Comparison of ENCODE assay signal across 8 cellular contexts in the genomic region with DNA sequence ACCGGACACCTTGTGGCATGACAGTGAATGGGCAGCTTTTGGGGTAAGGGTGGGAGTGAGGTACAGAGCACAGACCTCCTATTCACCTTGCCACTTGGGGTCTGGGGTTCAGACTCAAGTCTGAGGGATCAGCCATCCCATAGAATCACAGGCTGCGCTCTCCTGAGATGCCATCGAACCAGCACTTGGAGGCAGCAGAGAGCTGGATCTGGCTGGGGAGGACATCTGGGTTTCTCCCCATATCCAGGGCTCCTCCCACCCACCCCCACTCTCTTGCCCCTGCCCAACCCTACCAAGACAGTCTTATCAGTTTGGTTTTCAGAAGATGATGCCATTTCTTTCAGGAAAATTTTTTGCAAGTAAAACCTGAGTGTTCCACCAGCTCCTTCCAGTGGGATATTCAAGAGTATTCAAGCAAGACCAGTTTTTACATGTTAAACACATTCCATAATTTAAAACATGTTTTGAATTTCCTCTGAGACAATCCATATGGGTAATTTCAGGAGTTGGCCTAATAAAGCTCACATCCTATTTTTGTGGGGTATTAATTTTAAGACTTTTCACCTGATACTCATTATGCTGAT. TPM values are rescaled to one million over a fixed set of nuclear protein-coding genes. Genes with fewer than 3 reads are reported as not detected.
DNase-seq lines count a peak whose midpoint lies in the region; ATAC-seq, FAIRE-seq and TF ChIP-seq lines count a peak whose summit lies in the region.

No MANE protein-coding gene starts in this region.

- peak; percentile 64 to 67 for DNase-seq in Caco-2
- peak; percentile 75 for DNase-seq in GM23248
- DNase-seq in NCI-H774 (lab: John Stamatoyannopoulos, UW), result peak; percentile 37
- DNase-seq in amygdala (lab: John Stamatoyannopoulos, UW), result peak in 48 of 56 donors; percentile 6 to 82 (median 53)
- peak; percentile 57 to 72 (median 72) for DNase-seq in right cardiac atrium
- peak; percentile 43 for DNase-seq in small intestine

- no peak overlapping the region for H3K4me2 ChIP-seq in GM23248 (ENCODE audit: unreplicated experiment)

- no peaks in the 10 kb centered on the region for H3K9me3 Mint-ChIP-seq in Caco-2 (ENCODE audit: unreplicated experiment)

- POLR2A ChIA-PET in Caco-2 (lab: Charles Lee), result no interaction called here

- H3K9me2 ChIP-seq in GM23248 (ENCODE audit: insufficient read depth), result no peaks in the 10 kb centered on the region

- no peak overlapping the region for H3K4me3 Mint-ChIP-seq in Caco-2 (ENCODE audit: unreplicated experiment)

- H3K27ac Mint-ChIP-seq in Caco-2 (ENCODE audit: unreplicated experiment), result no peak overlapping the region

- H4K20me1 ChIP-seq in GM23248 (ENCODE audit: insufficient read depth), result no peaks in the 10 kb centered on the region

- FAIRE-seq in small intestine (lab: Jason Lieb, UNC), result no peak

- H3K4me3 ChIP-seq in Caco-2 (ENCODE audit: low read depth, low read length), result no peak overlapping the region
- H3K4me3 ChIP-seq in GM23248, result no peak overlapping the region
- H3K4me3 ChIP-seq in right cardiac atrium (ENCODE audit: low read length), result no peak overlapping the region
- H3K4me3 ChIP-seq in small intestine (ENCODE audit: low read depth in 1 of 2, low read length in 2 of 2), result no peak overlapping the region

- no peaks in the 10 kb centered on the region for H3F3A ChIP-seq in GM23248 (ENCODE audit: insufficient read depth)

- TF ChIP-seq CTCF in Caco-2 (IDR thresholded peaks at IDR 0.05; ENCODE audit: insufficient read depth in 1 of 2, low read depth in 1 of 2, low read length in 1 of 2, severe bottlenecking in 1 of 2, unreplicated experiment in 1 of 2), result peak; percentile 72

- in situ Hi-C loops in GM23248 (cut with MboI), result no loop called here

- CTCF ChIA-PET in Caco-2 (lab: Charles Lee), result interaction anchor here (1.0 to 1.9 kb wide), 2 partner anchors 18 to 38 kb away, joined by 3 to 18 read pairs; no protein-coding TSS in a partner anchor

- WGBS in GM23248 (ENCODE audit: low coverage in 1 of 2, low lambda C conversion rate in 2 of 2, missing lambda C conversion rate in 2 of 2), 2 experiments, result 2 to 19% methylated on average over 2 of the region's 3 CpGs
- 20% methylated on average over 3 of the region's 3 CpGs for WGBS in right cardiac atrium
- 22 to 29% (median 26%) methylated on average over 3 of the region's 3 CpGs for WGBS in small intestine, 3 donors

- H2AFZ ChIP-seq in GM23248, result no peak overlapping the region

- H3K27me3 ChIP-seq in Caco-2 (replicated peaks; ENCODE audit: control insufficient read depth, insufficient read depth, low read length), result no peaks in the 10 kb centered on the region
- no peaks in the 10 kb centered on the region for H3K27me3 ChIP-seq in GM23248 (replicated peaks; ENCODE audit: insufficient read depth)
- H3K27me3 ChIP-seq in right cardiac atrium (ENCODE audit: control insufficient read depth, insufficient read depth), result no peaks in the 10 kb centered on the region
- no peaks in the 10 kb centered on the region for H3K27me3 ChIP-seq in small intestine (ENCODE audit: control insufficient read depth in 2 of 2, insufficient read depth in 2 of 2, low read length in 2 of 2)

- H3K9ac ChIP-seq in GM23248, result no peak overlapping the region

- H3K9me3 ChIP-seq in Caco-2 (no peaks in the 10 kb centered on the region), GM23248 (ENCODE audit: low read depth) (no peaks in the 10 kb centered on the region), right cardiac atrium (ENCODE audit: control insufficient read depth, low read length) (no peaks in the 10 kb centered on the region), small intestine (ENCODE audit: control insufficient read depth, low read depth) (no peaks in the 10 kb centered on the region)

- BruUV-seq in Caco-2 (replicated peaks; lab: Mats Ljungman, UMichigan), result no TSS peak

- H3K27ac ChIP-seq in GM23248 (no peak overlapping the region), right cardiac atrium (ENCODE audit: low read length) (no peak overlapping the region), small intestine (ENCODE audit: low read depth in 1 of 2, low read length in 1 of 2) (no peak overlapping the region)

- no peaks in the 10 kb centered on the region for H3K27me3 Mint-ChIP-seq in Caco-2 (ENCODE audit: insufficient read depth, unreplicated experiment)

- H3K36me3 ChIP-seq in Caco-2 (ENCODE audit: control insufficient read depth, insufficient read depth, low read length) (no peaks in the 10 kb centered on the region), GM23248 (ENCODE audit: low read depth) (no peaks in the 10 kb centered on the region), small intestine (ENCODE audit: control insufficient read depth in 2 of 2, insufficient read depth in 2 of 2, low read length in 2 of 2) (no peaks in the 10 kb centered on the region)

- ATAC-seq in right cardiac atrium (peak; percentile 87 to 89), HG03442 (IDR thresholded peaks at IDR 0.05; ENCODE audit: unreplicated experiment) (no peak), HG03135 (IDR thresholded peaks at IDR 0.05; ENCODE audit: unreplicated experiment) (no peak)

- no peaks in the 10 kb centered on the region for H3K36me3 Mint-ChIP-seq in Caco-2 (ENCODE audit: insufficient read depth, unreplicated experiment)

- no peaks in the 10 kb centered on the region for H3K4me1 Mint-ChIP-seq in Caco-2 (ENCODE audit: low read depth, unreplicated experiment)

- intact Hi-C loops in Caco-2 (cut with micrococcal nuclease; ENCODE audit: unreplicated experiment) (loop anchor here (1.0 to 2.0 kb wide), 2 partner anchors 38 to 111 kb away; no protein-coding TSS in a partner anchor), right cardiac atrium (cut with DNase I) (loop anchor here in 2 of 4 donors (5.0 kb wide), 1 partner anchor 39 kb away; no protein-coding TSS in a partner anchor)

- H3K79me2 ChIP-seq in GM23248 (ENCODE audit: insufficient read depth), result no peaks in the 10 kb centered on the region

- H3K4me1 ChIP-seq in Caco-2 (no peaks in the 10 kb centered on the region), GM23248 (ENCODE audit: insufficient read depth) (no peaks in the 10 kb centered on the region), right cardiac atrium (ENCODE audit: control insufficient read depth, insufficient read depth, low read length) (no peaks in the 10 kb centered on the region), small intestine (ENCODE audit: control insufficient read depth in 2 of 2, insufficient read depth in 1 of 2, low read depth in 1 of 2, low read length in 1 of 2) (no peaks in the 10 kb centered on the region)

RNA-seq across cellular contexts. Expression of a gene that starts 29.2 kb away (rescaled TPM):
- not detected in 2 replicates for total RNA-seq in Caco-2 (2022)
- total RNA-seq in GM23248 (2014; rRNA removed; shearing (Covaris generic)), result not detected in 2 replicates
- polyA plus RNA-seq in GM23248 (2016; fragmentation: Nextera tagmentation; extraction: Ambion mirVana), result not detected in 2 replicates
- total RNA-seq in right cardiac atrium, result not detected
- not detected for polyA plus RNA-seq in right cardiac atrium
- not detected for polyA plus RNA-seq in small intestine

RNA-seq across cellular contexts. Expression of a gene that starts 33.2 kb away (rescaled TPM):
- total RNA-seq in Caco-2 (2022), result not detected in 2 replicates
- not detected in 2 replicates for total RNA-seq in GM23248 (2014; rRNA removed; shearing (Covaris generic))
- polyA plus RNA-seq in GM23248 (2016; fragmentation: Nextera tagmentation; extraction: Ambion mirVana), result not detected in 2 replicates
- total RNA-seq in right cardiac atrium, result 1 to 10 TPM in 2 of 4 donors, under 1 TPM in 2; 0.50 to 1.9 (median 1.00) TPM
- 1.0 TPM for polyA plus RNA-seq in right cardiac atrium
- polyA plus RNA-seq in small intestine, result under 1 TPM in 2 of 3 donors, not detected in 1; 0.60 to 0.81 TPM

Comparison
In these comparisons a context has a peak if more than half of its experiments do, and no peak if none do; other contexts are left out.
1. ATAC-seq: peak in right cardiac atrium (2 of 2); none in HG03442 (single experiment) and HG03135 (single experiment).
2. Peak in every context shown above with its lines, with median percentiles within 50 percentile points of each other: DNase-seq.